ENCODE assay signal across 20 cellular contexts in the genomic region with DNA sequence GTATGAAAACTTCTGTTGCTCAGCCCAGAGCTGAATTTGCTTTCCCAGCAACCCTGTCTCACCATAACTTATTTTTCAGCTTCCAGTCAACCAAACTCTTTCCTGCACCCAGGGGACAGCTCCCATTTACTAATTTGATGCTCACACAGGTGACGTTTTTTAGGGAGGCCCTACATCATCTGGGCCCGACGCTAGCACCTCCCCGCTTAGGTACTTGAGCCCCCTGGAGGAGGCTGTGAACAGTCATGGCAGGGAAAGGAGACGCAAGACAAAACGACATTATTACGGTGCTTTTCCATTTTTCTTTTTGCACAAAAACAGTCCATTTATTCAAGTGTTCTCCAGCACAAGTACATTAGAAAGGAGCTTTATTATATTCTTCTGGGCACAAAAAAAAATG.
"Had no signal": no experiment of that assay in that cellular context is flagged by ENCODE, and none has a peak within 500 bp of the region (broad histone marks: within the 10 kb centered on the region; RNA-seq: fewer than 3 reads in every experiment).

No MANE protein-coding gene starts in this region.

- H3K27me3 ChIP-seq: gastrocnemius medialis, heart right ventricle, ovary, right lobe of liver, stomach, vagina had no signal

- H3K9me3 Mint-ChIP-seq: activated CD4-positive, alpha-beta T cell treated with anti-CD3 and anti-CD28 coated beads, Interleukin-2, amount 10 ng/mL, durations not matched to agents 7 days and 5 days; activated naive CD4-positive, alpha-beta T cell treated with anti-CD3 and anti-CD28 coated beads, Interleukin-2, amount 10 ng/mL, durations not matched to agents 7 days and 5 days; activated T-cell treated with anti-CD3 and anti-CD28 coated beads, Interleukin-2, amount 50 U/mL, for 24 hours had no signal

- H3K27me3 Mint-ChIP-seq: activated CD4-positive, alpha-beta T cell treated with anti-CD3 and anti-CD28 coated beads, Interleukin-2, amount 10 ng/mL, durations not matched to agents 7 days and 5 days; activated naive CD4-positive, alpha-beta T cell treated with anti-CD3 and anti-CD28 coated beads, Interleukin-2, amount 10 ng/mL, durations not matched to agents 7 days and 5 days; activated T-cell treated with anti-CD3 and anti-CD28 coated beads, Interleukin-2, amount 50 U/mL, for 24 hours had no signal

- ATAC-seq: activated CD4-positive, CD25-positive, alpha-beta regulatory T cell treated with anti-CD3 and anti-CD28 coated beads, Interleukin-2, amount 50 U/mL, for 24 hours; activated CD8-positive, alpha-beta T cell treated with anti-CD3 and anti-CD28 coated beads, Interleukin-2, amount 10 ng/mL, durations not matched to agents 7 days and 5 days; esophagus mucosa; gastrocnemius medialis; heart right ventricle; left ventricle myocardium superior; right lobe of liver had no signal

- H3K4me3 Mint-ChIP-seq: activated CD4-positive, alpha-beta T cell treated with anti-CD3 and anti-CD28 coated beads, Interleukin-2, amount 10 ng/mL, durations not matched to agents 7 days and 5 days; activated CD8-positive, alpha-beta T cell treated with anti-CD3 and anti-CD28 coated beads, Interleukin-2, amount 10 ng/mL, durations not matched to agents 7 days and 5 days; activated naive CD4-positive, alpha-beta T cell treated with anti-CD3 and anti-CD28 coated beads, Interleukin-2, amount 10 ng/mL, durations not matched to agents 7 days and 5 days; activated T-cell treated with anti-CD3 and anti-CD28 coated beads, Interleukin-2, amount 50 U/mL, for 24 hours had no signal

- DNase-seq: activated CD4-positive, alpha-beta T cell treated with anti-CD3 and anti-CD28 coated beads, Interleukin-2, amount 10 ng/mL, durations not matched to agents 7 days and 5 days; activated CD8-positive, alpha-beta T cell treated with anti-CD3 and anti-CD28 coated beads, Interleukin-2, amount 10 ng/mL, durations not matched to agents 7 days and 5 days; activated naive CD4-positive, alpha-beta T cell treated with anti-CD3 and anti-CD28 coated beads, Interleukin-2, amount 10 ng/mL, durations not matched to agents 7 days and 5 days; activated T-cell treated with anti-CD3 and anti-CD28 coated beads, Interleukin-2, amount 50 U/mL, for 24 hours; aorta; cerebellar nuclear complex; cortex of kidney; gastrocnemius medialis; heart right ventricle; left ventricle myocardium superior; ovary; right lobe of liver; stimulated activated CD4-positive, alpha-beta T cell treated with anti-CD3 and anti-CD28 coated beads, Interleukin-4, amount 100 ng/mL, for 1 hour; stomach; T1000; trophoblast cell had no signal

- H3K27ac Mint-ChIP-seq: activated CD4-positive, alpha-beta T cell treated with anti-CD3 and anti-CD28 coated beads, Interleukin-2, amount 10 ng/mL, durations not matched to agents 7 days and 5 days; activated CD8-positive, alpha-beta T cell treated with anti-CD3 and anti-CD28 coated beads, Interleukin-2, amount 10 ng/mL, durations not matched to agents 7 days and 5 days had no signal

- H3K4me3 ChIP-seq: gastrocnemius medialis, heart right ventricle, ovary, right lobe of liver, smooth muscle cell, stomach, vagina had no signal

- H3K27ac ChIP-seq: gastrocnemius medialis, heart right ventricle, ovary, right lobe of liver, stomach, vagina had no signal

- H3K36me3 ChIP-seq: ovary, vagina had no signal
